Comparison of ENCODE assay signal across 28 cellular contexts in the genomic region with DNA sequence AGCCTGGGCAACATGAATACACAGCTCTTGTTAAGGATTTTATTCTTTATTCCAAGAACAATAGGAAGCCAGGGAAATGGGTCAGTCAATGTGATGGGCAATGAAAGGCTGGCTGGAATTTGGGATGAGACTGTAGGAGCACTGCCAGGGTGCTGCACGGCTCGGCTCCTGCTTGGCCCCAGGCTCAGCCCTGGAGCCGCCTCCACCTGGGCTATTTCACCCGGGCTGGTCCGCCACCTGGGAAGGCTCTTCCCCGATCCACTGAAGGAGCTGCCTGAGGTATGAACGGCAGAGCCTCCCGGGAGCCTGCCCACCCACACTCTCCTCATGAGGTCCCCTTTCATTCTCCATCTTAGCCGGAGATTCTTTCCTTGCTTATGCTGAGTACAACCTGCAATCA.
"Had no signal": no experiment of that assay in that cellular context is flagged by ENCODE, and none has a peak within 500 bp of the region (broad histone marks: within the 10 kb centered on the region; RNA-seq: fewer than 3 reads in every experiment).

No MANE protein-coding gene starts in this region.

- H3K27me3 Mint-ChIP-seq: stimulated activated memory B cell treated with anti-CD40 and anti-IgM and Interleukin-4, amounts not matched to agents 10 μg/mL and 1 μg/mL and 100 μg/mL, for 72 hours; stimulated activated naive CD8-positive, alpha-beta T cell treated with anti-CD3 and anti-CD28 coated beads, Interleukin-15, amount 100 ng/mL, for 72 hours; stimulated activated naive CD8-positive, alpha-beta T cell treated with anti-CD3 and anti-CD28 coated beads, Interleukin-15, Interleukin-2, amounts not matched to agents 100 ng/mL and 50 ng/mL, for 24 hours; type B pancreatic cell had no signal

- H3K36me3 ChIP-seq: stomach, suprapubic skin, thoracic aorta, thyroid gland, tibial artery, tibial nerve, transverse colon, upper lobe of left lung, upper lobe of right lung, uterus, vagina had no signal

- DNase-seq: stimulated activated CD4-positive, alpha-beta T cell treated with anti-CD3 and anti-CD28 coated beads, Interleukin-2, amount 100 ng/mL, for 48 hours; stimulated activated CD4-positive, alpha-beta T cell treated with anti-CD3 and anti-CD28 coated beads, Interleukin-4, amount 100 ng/mL, for 1 hour; stimulated activated CD4-positive, alpha-beta T cell treated with anti-CD3 and anti-CD28 coated beads, Interleukin-4, amount 100 ng/mL, for 24 hours; stimulated activated CD4-positive, alpha-beta T cell treated with anti-CD3 and anti-CD28 coated beads, Interleukin-4, amount 100 ng/mL, for 4 hours; stimulated activated CD8-positive, alpha-beta memory T cell treated with anti-CD3 and anti-CD28 coated beads, Interleukin-4, amount 100 ng/mL, for 48 hours; stimulated activated naive B cell treated with anti-CD40 and anti-IgM and Interleukin-4, amounts not matched to agents 10 μg/mL and 1 μg/mL and 100 μg/mL, for 72 hours; stimulated activated naive CD4-positive, alpha-beta T cell; stimulated activated naive CD4-positive, alpha-beta T cell treated with Interleukin-2 at 50 U/mL for 16 hours; stimulated activated naive CD8-positive, alpha-beta T cell treated with anti-CD3 and anti-CD28 coated beads, Interleukin-15, amount 100 ng/mL, for 72 hours; stimulated activated naive CD8-positive, alpha-beta T cell treated with anti-CD3 and anti-CD28 coated beads, Interleukin-15, Interleukin-2, amounts not matched to agents 100 U/mL and 50 U/mL, for 24 hours; stomach; substantia nigra; thyroid gland; tibial artery; transverse colon; trophoblast cell; upper lobe of left lung; upper lobe of right lung; uterus had no signal

- H3K9me3 Mint-ChIP-seq: stimulated activated effector memory CD8-positive, alpha-beta T cell treated with anti-CD3 and anti-CD28 coated beads, Interleukin-12 subunit alpha, Interleukin-12 subunit beta, amount 100 ng/mL, for 72 hours; stimulated activated memory B cell treated with anti-CD40 and anti-IgM and Interleukin-4, amounts not matched to agents 10 μg/mL and 1 μg/mL and 100 μg/mL, for 72 hours; stimulated activated naive CD8-positive, alpha-beta T cell treated with anti-CD3 and anti-CD28 coated beads, Interleukin-15, amount 100 ng/mL, for 72 hours; type B pancreatic cell had no signal

- ATAC-seq: stimulated activated effector memory CD8-positive, alpha-beta T cell treated with anti-CD3 and anti-CD28 coated beads, Interleukin-12 subunit alpha, Interleukin-12 subunit beta, amount 100 ng/mL, for 72 hours; stimulated activated memory B cell treated with anti-CD40 and anti-IgM and Interleukin-4, amounts not matched to agents 10 μg/mL and 1 μg/mL and 100 μg/mL, for 72 hours; stimulated activated naive B cell treated with anti-CD40 and anti-IgM and Interleukin-4, amounts not matched to agents 10 μg/mL and 1 μg/mL and 100 μg/mL, for 72 hours; stimulated activated naive CD8-positive, alpha-beta T cell treated with anti-CD3 and anti-CD28 coated beads, Interleukin-15, amount 100 ng/mL, for 72 hours; stimulated activated naive CD8-positive, alpha-beta T cell treated with anti-CD3 and anti-CD28 coated beads, Interleukin-15, Interleukin-2, amounts not matched to agents 100 U/mL and 50 U/mL, for 24 hours; upper lobe of right lung had no signal

- H3K4me1 Mint-ChIP-seq: stimulated activated effector memory CD8-positive, alpha-beta T cell treated with anti-CD3 and anti-CD28 coated beads, Interleukin-12 subunit alpha, Interleukin-12 subunit beta, amount 100 ng/mL, for 72 hours had no signal

- H3K27ac Mint-ChIP-seq: stimulated activated effector memory CD8-positive, alpha-beta T cell treated with anti-CD3 and anti-CD28 coated beads, Interleukin-12 subunit alpha, Interleukin-12 subunit beta, amount 100 ng/mL, for 72 hours; stimulated activated memory B cell treated with anti-CD40 and anti-IgM and Interleukin-4, amounts not matched to agents 10 μg/mL and 1 μg/mL and 100 μg/mL, for 72 hours; stimulated activated naive B cell treated with anti-CD40 and anti-IgM and Interleukin-4, amounts not matched to agents 10 μg/mL and 1 μg/mL and 100 μg/mL, for 72 hours; stimulated activated naive CD8-positive, alpha-beta T cell treated with anti-CD3 and anti-CD28 coated beads, Interleukin-15, amount 100 ng/mL, for 72 hours; stimulated activated naive CD8-positive, alpha-beta T cell treated with anti-CD3 and anti-CD28 coated beads, Interleukin-15, Interleukin-2, amounts not matched to agents 100 ng/mL and 50 ng/mL, for 24 hours; type B pancreatic cell had no signal

- H3K27me3 ChIP-seq: suprapubic skin, testis, thyroid gland, tibial nerve, transverse colon, upper lobe of left lung, upper lobe of right lung, uterus, vagina had no signal

- H3K4me3 Mint-ChIP-seq: stimulated activated effector memory CD8-positive, alpha-beta T cell treated with anti-CD3 and anti-CD28 coated beads, Interleukin-12 subunit alpha, Interleukin-12 subunit beta, amount 100 ng/mL, for 72 hours; stimulated activated memory B cell treated with anti-CD40 and anti-IgM and Interleukin-4, amounts not matched to agents 10 μg/mL and 1 μg/mL and 100 μg/mL, for 72 hours; stimulated activated naive B cell treated with anti-CD40 and anti-IgM and Interleukin-4, amounts not matched to agents 10 μg/mL and 1 μg/mL and 100 μg/mL, for 72 hours; stimulated activated naive CD8-positive, alpha-beta T cell treated with anti-CD3 and anti-CD28 coated beads, Interleukin-15, amount 100 ng/mL, for 72 hours; stimulated activated naive CD8-positive, alpha-beta T cell treated with anti-CD3 and anti-CD28 coated beads, Interleukin-15, Interleukin-2, amounts not matched to agents 100 ng/mL and 50 ng/mL, for 24 hours; type B pancreatic cell had no signal

- H3K9me3 ChIP-seq: suprapubic skin, testis, thyroid gland, transverse colon, uterus had no signal

- H3K4me1 ChIP-seq: stomach, suprapubic skin, thyroid gland, tibial artery, transverse colon, upper lobe of left lung, upper lobe of right lung, uterus, vagina had no signal

- H3K4me3 ChIP-seq: stomach, suprapubic skin, testis, thoracic aorta, thyroid gland, tibial artery, tibial nerve, transverse colon, upper lobe of left lung, upper lobe of right lung, uterus, vagina had no signal

- H3K36me3 Mint-ChIP-seq: stimulated activated effector memory CD8-positive, alpha-beta T cell treated with anti-CD3 and anti-CD28 coated beads, Interleukin-12 subunit alpha, Interleukin-12 subunit beta, amount 100 ng/mL, for 72 hours; stimulated activated memory B cell treated with anti-CD40 and anti-IgM and Interleukin-4, amounts not matched to agents 10 μg/mL and 1 μg/mL and 100 μg/mL, for 72 hours; stimulated activated naive B cell treated with anti-CD40 and anti-IgM and Interleukin-4, amounts not matched to agents 10 μg/mL and 1 μg/mL and 100 μg/mL, for 72 hours; type B pancreatic cell had no signal

- H3K27ac ChIP-seq: stomach, suprapubic skin, testis, thoracic aorta, thyroid gland, tibial artery, tibial nerve, transverse colon, upper lobe of left lung, upper lobe of right lung, uterus, vagina had no signal
